In the genomic region with DNA sequence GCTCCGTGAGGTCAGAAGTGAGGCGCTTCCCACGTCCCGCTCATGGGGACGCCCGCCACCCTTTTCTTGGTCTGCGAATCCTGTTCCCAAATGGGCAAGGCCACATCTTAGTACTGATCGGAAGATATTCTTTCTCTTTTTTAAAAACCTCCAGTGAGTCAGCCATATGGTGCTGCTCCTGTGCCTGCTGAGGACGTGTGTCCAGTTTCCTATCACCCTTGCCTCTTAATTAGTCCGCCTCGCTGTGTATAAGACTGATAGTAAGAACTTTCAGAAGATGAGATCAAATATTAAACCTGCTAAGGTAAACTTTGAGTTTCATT, we compare ENCODE assay signal across 8 cellular contexts. TPM values are rescaled to one million over a fixed set of nuclear protein-coding genes. Genes with fewer than 3 reads are reported as not detected.
A peak's percentile ranks its signal among the peaks of the same experiment; 100 is the strongest.
DNase-seq lines count a peak whose midpoint lies in the region; ATAC-seq and TF ChIP-seq lines count a peak whose summit lies in the region.

No MANE protein-coding gene starts in this region.

- H3K4me1 ChIP-seq in heart right ventricle = peaks cover 2 to 74% (median 52%) of the 10 kb centered on the region in 9 donors

- H3K4me1 Mint-ChIP-seq in activated CD4-positive, alpha-beta memory T cell treated with anti-CD3 and anti-CD28 coated beads for 36 hours (ENCODE audit: low read depth) = peaks cover 48% of the 10 kb centered on the region

- peak overlapping the region; percentile 81 to 94 (median 90) for H3K4me3 ChIP-seq in heart right ventricle
- peak overlapping the region; percentile 92 for H3K4me3 ChIP-seq in retinal pigment epithelial cell (ENCODE audit: low read length)

- no peaks in the 10 kb centered on the region for H3K9me3 Mint-ChIP-seq in activated CD4-positive, alpha-beta memory T cell treated with anti-CD3 and anti-CD28 coated beads for 36 hours

- intact Hi-C loops in activated CD4-positive, alpha-beta memory T cell treated with anti-CD3 and anti-CD28 coated beads for 36 hours (cut with micrococcal nuclease) = loop anchor here (1.0 to 5.0 kb wide), 3 partner anchors 62 to 913 kb away; a partner anchor contains a TSS
- intact Hi-C loops in heart right ventricle (cut with DNase I) = loop anchor here in 4 of 10 donors (5.0 to 10.0 kb wide), 3 partner anchors 54 to 62 kb away; a partner anchor contains a TSS

- H3K36me3 Mint-ChIP-seq in activated CD4-positive, alpha-beta memory T cell treated with anti-CD3 and anti-CD28 coated beads for 36 hours = peaks cover 9% of the 10 kb centered on the region

- WGBS in heart right ventricle, 2 donors = 0 to 1% methylated on average over 11 of the region's 11 CpGs

- POLR2A ChIA-PET in activated CD4-positive, alpha-beta memory T cell treated with anti-CD3 and anti-CD28 coated beads for 36 hours (lab: Charles Lee) = interaction anchor here (0.6 to 1.2 kb wide), 5 partner anchors 9 to 1207 kb away, joined by 3 to 5 read pairs (median 3); a partner anchor contains a TSS

- DNase-seq in NCI-H1105 treated with DMSO at 0.1 percent for 48 hours (lab: John Stamatoyannopoulos, UW) (peak; percentile 46), NCI-H1105 (lab: John Stamatoyannopoulos, UW) (no peak), heart right ventricle (no peak), retinal pigment epithelial cell (ENCODE audit: low read depth) (no peak)
- no peak for DNase-seq in activated CD4-positive, alpha-beta memory T cell treated with anti-CD3 and anti-CD28 coated beads for 36 hours
- no peak for DNase-seq in effector CD8-positive, alpha-beta T cell (lab: John Stamatoyannopoulos, UW)

- H3K27me3 ChIP-seq in heart right ventricle = no peaks in the 10 kb centered on the region

- peak overlapping the region; percentile 93 for H3K4me3 Mint-ChIP-seq in activated CD4-positive, alpha-beta memory T cell treated with anti-CD3 and anti-CD28 coated beads for 36 hours

- H3K9me3 ChIP-seq in heart right ventricle = no peaks in the 10 kb centered on the region

- TF ChIP-seq CTCF in heart right ventricle (IDR thresholded peaks at IDR 0.05) (no peak), retinal pigment epithelial cell (conservative IDR thresholded peaks at IDR 0.05; ENCODE audit: low read depth, low read length) (no peak)

- H3K36me3 ChIP-seq in heart right ventricle = peaks cover 0 to 8% (median 0%) of the 10 kb centered on the region in 9 donors

- H3K27ac ChIP-seq in heart right ventricle = peak overlapping the region; percentile 80 to 97 (median 94)

- CTCF ChIA-PET in activated CD4-positive, alpha-beta memory T cell treated with anti-CD3 and anti-CD28 coated beads for 36 hours (lab: Charles Lee) = interaction anchor here (0.6 to 1.7 kb wide), 4 partner anchors 9 to 125 kb away, joined by 3 to 9 read pairs (median 4); no protein-coding TSS in a partner anchor

- peak overlapping the region; percentile 88 for H3K27ac Mint-ChIP-seq in activated CD4-positive, alpha-beta memory T cell treated with anti-CD3 and anti-CD28 coated beads for 36 hours

- H3K27me3 Mint-ChIP-seq in activated CD4-positive, alpha-beta memory T cell treated with anti-CD3 and anti-CD28 coated beads for 36 hours = no peaks in the 10 kb centered on the region

- ATAC-seq in HG03025 (IDR thresholded peaks at IDR 0.05; ENCODE audit: low FRiP score, unreplicated experiment) = peak; percentile 22
- ATAC-seq in heart right ventricle = peak in 7 of 8 donors; percentile 8 to 60 (median 14)
- ATAC-seq in GM18519 (IDR thresholded peaks at IDR 0.05; ENCODE audit: low FRiP score, unreplicated experiment) = no peak

RNA-seq across cellular contexts. Expression of a gene that starts 0.6 kb away (rescaled TPM):
- total RNA-seq in activated CD4-positive, alpha-beta memory T cell treated with anti-CD3 and anti-CD28 coated beads for 36 hours = 10 to 100 TPM; 50.4 to 58.3 TPM
- 10 to 100 TPM; 29.8 to 42.2 (median 37.6) TPM for total RNA-seq in heart right ventricle
- polyA plus RNA-seq in heart right ventricle = 10 to 100 TPM; 31.1 to 43.1 TPM

RNA-seq across cellular contexts. Expression of a gene that starts 1.1 kb away (rescaled TPM):
- 10 to 100 TPM; 11.2 to 13.8 TPM for total RNA-seq in activated CD4-positive, alpha-beta memory T cell treated with anti-CD3 and anti-CD28 coated beads for 36 hours
- 10 to 100 TPM; 11.8 to 31.2 (median 22.2) TPM for total RNA-seq in heart right ventricle
- polyA plus RNA-seq in heart right ventricle = 10 to 100 TPM in 1 of 2 donors, 1 to 10 TPM in 1; 7.6 to 30.6 TPM
